Comparison of ENCODE assay signal across 2 cellular contexts in the genomic region with DNA sequence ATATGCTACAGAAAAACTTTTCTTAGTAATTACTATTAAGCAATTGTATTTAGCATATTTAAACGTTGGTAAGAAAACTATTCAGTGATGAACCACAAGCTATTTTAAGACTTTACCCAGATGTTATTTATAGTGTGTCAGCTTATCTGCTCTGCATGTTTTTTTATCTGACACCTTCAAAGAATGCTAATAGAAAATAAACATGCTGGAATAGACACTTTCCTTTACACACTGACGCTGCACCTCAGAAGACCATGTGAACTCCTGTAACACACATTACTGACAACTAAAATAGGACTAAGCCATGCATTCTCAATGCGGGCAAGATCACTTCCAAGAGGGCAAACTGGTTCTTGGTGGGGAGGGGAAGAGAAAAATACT.
A peak's percentile ranks its signal among the peaks of the same experiment; 100 is the strongest.
TF ChIP-seq lines count a peak whose summit lies in the region.

No MANE protein-coding gene starts in this region.

TF ChIP-seq in HEK293, 187 proteins besides CTCF, POLR2A, EP300 and RAD21:
- TF ChIP-seq ZNF501 (tag by site-specific recombination; IDR thresholded peaks at IDR 0.05) = no peak
- 0 out of 2 replicates have a peak, but pooled peaks have one; percentile 22 for TF ChIP-seq ZNF366 (tag by site-specific recombination; conservative IDR thresholded peaks at IDR 0.05)
- TF ChIP-seq, protein P1, sequence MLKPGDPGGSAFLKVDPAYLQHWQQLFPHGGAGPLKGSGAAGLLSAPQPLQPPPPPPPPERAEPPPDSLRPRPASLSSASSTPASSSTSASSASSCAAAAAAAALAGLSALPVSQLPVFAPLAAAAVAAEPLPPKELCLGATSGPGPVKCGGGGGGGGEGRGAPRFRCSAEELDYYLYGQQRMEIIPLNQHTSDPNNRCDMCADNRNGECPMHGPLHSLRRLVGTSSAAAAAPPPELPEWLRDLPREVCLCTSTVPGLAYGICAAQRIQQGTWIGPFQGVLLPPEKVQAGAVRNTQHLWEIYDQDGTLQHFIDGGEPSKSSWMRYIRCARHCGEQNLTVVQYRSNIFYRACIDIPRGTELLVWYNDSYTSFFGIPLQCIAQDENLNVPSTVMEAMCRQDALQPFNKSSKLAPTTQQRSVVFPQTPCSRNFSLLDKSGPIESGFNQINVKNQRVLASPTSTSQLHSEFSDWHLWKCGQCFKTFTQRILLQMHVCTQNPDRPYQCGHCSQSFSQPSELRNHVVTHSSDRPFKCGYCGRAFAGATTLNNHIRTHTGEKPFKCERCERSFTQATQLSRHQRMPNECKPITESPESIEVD (tag by site-specific recombination; IDR thresholded peaks at IDR 0.05) = 0 out of 2 replicates have a peak, but pooled peaks have one; percentile 41
- TF ChIP-seq ZNF670 (tag by site-specific recombination; IDR thresholded peaks at IDR 0.05; ENCODE audit: low read depth) = no peak
- no peak for TF ChIP-seq PRDM1 (tag by site-specific recombination; IDR thresholded peaks at IDR 0.05)
- TF ChIP-seq, protein P2, sequence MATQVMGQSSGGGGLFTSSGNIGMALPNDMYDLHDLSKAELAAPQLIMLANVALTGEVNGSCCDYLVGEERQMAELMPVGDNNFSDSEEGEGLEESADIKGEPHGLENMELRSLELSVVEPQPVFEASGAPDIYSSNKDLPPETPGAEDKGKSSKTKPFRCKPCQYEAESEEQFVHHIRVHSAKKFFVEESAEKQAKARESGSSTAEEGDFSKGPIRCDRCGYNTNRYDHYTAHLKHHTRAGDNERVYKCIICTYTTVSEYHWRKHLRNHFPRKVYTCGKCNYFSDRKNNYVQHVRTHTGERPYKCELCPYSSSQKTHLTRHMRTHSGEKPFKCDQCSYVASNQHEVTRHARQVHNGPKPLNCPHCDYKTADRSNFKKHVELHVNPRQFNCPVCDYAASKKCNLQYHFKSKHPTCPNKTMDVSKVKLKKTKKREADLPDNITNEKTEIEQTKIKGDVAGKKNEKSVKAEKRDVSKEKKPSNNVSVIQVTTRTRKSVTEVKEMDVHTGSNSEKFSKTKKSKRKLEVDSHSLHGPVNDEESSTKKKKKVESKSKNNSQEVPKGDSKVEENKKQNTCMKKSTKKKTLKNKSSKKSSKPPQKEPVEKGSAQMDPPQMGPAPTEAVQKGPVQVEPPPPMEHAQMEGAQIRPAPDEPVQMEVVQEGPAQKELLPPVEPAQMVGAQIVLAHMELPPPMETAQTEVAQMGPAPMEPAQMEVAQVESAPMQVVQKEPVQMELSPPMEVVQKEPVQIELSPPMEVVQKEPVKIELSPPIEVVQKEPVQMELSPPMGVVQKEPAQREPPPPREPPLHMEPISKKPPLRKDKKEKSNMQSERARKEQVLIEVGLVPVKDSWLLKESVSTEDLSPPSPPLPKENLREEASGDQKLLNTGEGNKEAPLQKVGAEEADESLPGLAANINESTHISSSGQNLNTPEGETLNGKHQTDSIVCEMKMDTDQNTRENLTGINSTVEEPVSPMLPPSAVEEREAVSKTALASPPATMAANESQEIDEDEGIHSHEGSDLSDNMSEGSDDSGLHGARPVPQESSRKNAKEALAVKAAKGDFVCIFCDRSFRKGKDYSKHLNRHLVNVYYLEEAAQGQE (tag by site-specific recombination; IDR thresholded peaks at IDR 0.05) = no peak
- TF ChIP-seq ZNF416 (tag by site-specific recombination; IDR thresholded peaks at IDR 0.05) = no peak
- TF ChIP-seq, protein P3, sequence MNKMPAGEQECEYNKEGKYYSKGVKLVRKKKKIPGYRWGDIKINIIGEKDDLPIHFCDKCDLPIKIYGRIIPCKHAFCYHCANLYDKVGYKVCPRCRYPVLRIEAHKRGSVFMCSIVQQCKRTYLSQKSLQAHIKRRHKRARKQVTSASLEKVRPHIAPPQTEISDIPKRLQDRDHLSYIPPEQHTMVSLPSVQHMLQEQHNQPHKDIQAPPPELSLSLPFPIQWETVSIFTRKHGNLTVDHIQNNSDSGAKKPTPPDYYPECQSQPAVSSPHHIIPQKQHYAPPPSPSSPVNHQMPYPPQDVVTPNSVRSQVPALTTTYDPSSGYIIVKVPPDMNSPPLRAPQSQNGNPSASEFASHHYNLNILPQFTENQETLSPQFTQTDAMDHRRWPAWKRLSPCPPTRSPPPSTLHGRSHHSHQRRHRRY (tag by site-specific recombination; IDR thresholded peaks at IDR 0.05) = no peak
- no peak for TF ChIP-seq SCRT2 (tag by site-specific recombination; IDR thresholded peaks at IDR 0.05)
- no peak for TF ChIP-seq PATZ1 (tag by site-specific recombination; IDR thresholded peaks at IDR 0.05)
- TF ChIP-seq ZNF354C (tag by site-specific recombination; IDR thresholded peaks at IDR 0.05; ENCODE audit: borderline replicate concordance, low read depth) = no peak
- no peak for TF ChIP-seq ZNF76 (tag by site-specific recombination; IDR thresholded peaks at IDR 0.05; ENCODE audit: borderline replicate concordance, low read depth)
- TF ChIP-seq ZNF155 (tag by site-specific recombination; IDR thresholded peaks at IDR 0.05) = no peak
- TF ChIP-seq ZNF555 (tag by site-specific recombination; conservative IDR thresholded peaks at IDR 0.05) = no peak
- TF ChIP-seq ZNF391 (tag by site-specific recombination; IDR thresholded peaks at IDR 0.05; ENCODE audit: borderline replicate concordance, low read depth) = no peak
- TF ChIP-seq ZNF707 (tag by site-specific recombination; IDR thresholded peaks at IDR 0.05) = no peak
TF ChIP-seq in HEK293: peak in this region for 2.

TF ChIP-seq in GM12878, 131 proteins besides CTCF, POLR2A, EP300 and RAD21:
- TF ChIP-seq RBBP5 (conservative IDR thresholded peaks at IDR 0.05) (no peak), MTA3 (IDR thresholded peaks at IDR 0.05; ENCODE audit: borderline replicate concordance, low read length) (no peak), NRF1 (conservative IDR thresholded peaks at IDR 0.05; ENCODE audit: low read depth, low read length) (no peak), ESRRA (IDR thresholded peaks at IDR 0.05; ENCODE audit: low read length) (no peak), FOS (IDR thresholded peaks at IDR 0.05; ENCODE audit: borderline replicate concordance, extremely low read depth, insufficient read length) (no peak), SRF (IDR thresholded peaks at IDR 0.05; ENCODE audit: low read depth in 2 of 2, low read length in 2 of 2) (no peak), MEF2B (IDR thresholded peaks at IDR 0.05; ENCODE audit: partially characterized antibody, poor library complexity, severe bottlenecking) (peak; percentile 64), RUNX3 (IDR thresholded peaks at IDR 0.05; ENCODE audit: low read length) (peak; percentile 50), TCF12 (IDR thresholded peaks at IDR 0.05; ENCODE audit: low read depth, low read length) (no peak), ZBTB11 (CRISPR knock-in tag; IDR thresholded peaks at IDR 0.05) (no peak), BHLHE40 (IDR thresholded peaks at IDR 0.05; ENCODE audit: borderline replicate concordance in 1 of 2, low read depth in 2 of 2, low read length in 1 of 2) (no peak), MEF2A (IDR thresholded peaks at IDR 0.05; ENCODE audit: insufficient read depth, low read depth, low read length) (peak; percentile 68; the same call in 1 of the 2 replicates), CBX3 (IDR thresholded peaks at IDR 0.05; ENCODE audit: borderline replicate concordance, low read depth) (no peak), HDGF (IDR thresholded peaks at IDR 0.05) (no peak), ZNF24 (IDR thresholded peaks at IDR 0.05) (no peak), LARP7 (IDR thresholded peaks at IDR 0.05) (no peak), YBX1 (IDR thresholded peaks at IDR 0.05) (no peak), STAT3 (IDR thresholded peaks at IDR 0.05; ENCODE audit: low read depth, low read length) (no peak), PKNOX1 (IDR thresholded peaks at IDR 0.05) (no peak), NKRF (conservative IDR thresholded peaks at IDR 0.05) (no peak)
